Comparison of ENCODE assay signal across 11 cellular contexts in the genomic region with DNA sequence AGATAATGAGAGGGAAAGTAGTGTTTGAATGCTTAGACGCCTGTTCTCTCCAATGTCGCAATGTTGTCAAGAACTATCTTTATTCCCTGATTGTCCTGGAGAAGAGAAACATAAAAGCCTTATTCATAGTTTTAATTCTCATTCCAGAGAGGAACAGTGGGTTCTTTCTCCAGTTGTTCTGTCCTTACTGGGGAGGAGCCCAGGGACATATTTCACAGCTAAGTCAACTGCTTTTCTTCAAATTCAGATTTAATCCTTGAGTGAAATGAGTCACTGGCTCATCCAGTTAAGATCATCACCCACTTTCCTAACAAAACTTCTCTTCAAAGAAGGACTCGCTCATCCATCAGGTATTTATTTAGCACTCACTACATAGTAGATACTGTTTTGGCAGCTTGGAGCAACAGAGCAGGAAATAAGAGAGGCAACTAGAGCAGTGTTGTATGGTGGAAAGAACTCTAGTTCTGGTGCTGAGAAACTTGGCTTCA.
DNase-seq lines count a peak whose midpoint lies in the region; ATAC-seq and TF ChIP-seq lines count a peak whose summit lies in the region.
"Had no signal": no experiment of that assay in that cellular context is flagged by ENCODE, and none has a peak within 500 bp of the region (broad histone marks: within the 10 kb centered on the region; RNA-seq: fewer than 3 reads in every experiment).

No MANE protein-coding gene starts in this region.

- TF ChIP-seq CTCF in A673 (conservative IDR thresholded peaks at IDR 0.05; ENCODE audit: low read depth, low read length): no peak

- no peaks in the 10 kb centered on the region for H3K36me3 ChIP-seq in A673 (ENCODE audit: insufficient read depth, low read length, poor library complexity, severe bottlenecking)
- H3K36me3 ChIP-seq: lower lobe of right lung had no signal

- intact Hi-C loops in Right ventricle myocardium superior (cut with DNase I): no loop called here
- intact Hi-C loops in A673 (cut with micrococcal nuclease; ENCODE audit: unreplicated experiment): no loop called here

- CTCF ChIA-PET in A673 (lab: Charles Lee): no interaction called here

- H3K27me3 ChIP-seq in A673 (replicated peaks; ENCODE audit: insufficient read depth, low read depth, low read length, poor library complexity): peaks cover 9% of the 10 kb centered on the region

- no peaks in the 10 kb centered on the region for H3K9me3 ChIP-seq in A673 (ENCODE audit: low read depth, low read length, poor library complexity, severe bottlenecking)
- H3K9me3 ChIP-seq: lower lobe of right lung had no signal

- H3K27ac ChIP-seq in A673 (ENCODE audit: low read depth, low read length, poor library complexity, severe bottlenecking): no peak overlapping the region
- H3K27ac ChIP-seq: lower lobe of right lung had no signal

- BruUV-seq in A673 (replicated peaks; lab: Mats Ljungman, UMichigan): no TSS peak

- H3K4me1 ChIP-seq in A673 (ENCODE audit: insufficient read depth, low read length, poor library complexity, severe bottlenecking): no peaks in the 10 kb centered on the region
- H3K4me1 ChIP-seq: lower lobe of right lung had no signal

- peak; percentile 78 for ATAC-seq in Right ventricle myocardium superior (ENCODE audit: poor library complexity)

- H3K4me3 ChIP-seq in A673 (ENCODE audit: low read depth, low read length, poor library complexity, severe bottlenecking): no peak overlapping the region
- H3K4me3 ChIP-seq: lower lobe of right lung had no signal

- DNase-seq in EH (ENCODE audit: low read depth): peak; percentile 97
- peak; percentile 98 for DNase-seq in amniotic epithelial cell (ENCODE audit: low read depth)
- no peak for DNase-seq in Right ventricle myocardium superior
- DNase-seq in renal cortical epithelial cell (ENCODE audit: low read depth): peak; percentile 79
- DNase-seq in activated CD8-positive, alpha-beta memory T cell treated with anti-CD3 and anti-CD28 coated beads, Interleukin-2, amount 50 U/mL, for 4 hours: no peak
- no peak for DNase-seq in NCI-H1694 treated with DMSO at 0.1 percent for 48 hours (lab: John Stamatoyannopoulos, UW)
- DNase-seq in A673 (ENCODE audit: low spot score): no peak
- no peak for DNase-seq in SK-N-DZ (ENCODE audit: low spot score)
- DNase-seq: cortex of kidney, lower lobe of right lung, SHP77 treated with DMSO at 0.1 percent for 48 hours had no signal

- POLR2A ChIA-PET in A673 (lab: Charles Lee; ENCODE audit: low non-redundant PET): no interaction called here

Comparison
In these comparisons a context has a peak if more than half of its experiments do, and no peak if none do; other contexts are left out.
1. DNase-seq: peak in EH (single experiment), amniotic epithelial cell (single experiment) and renal cortical epithelial cell (single experiment); none in Right ventricle myocardium superior (single experiment), activated CD8-positive, alpha-beta memory T cell treated with anti-CD3 and anti-CD28 coated beads, Interleukin-2, amount 50 U/mL, for 4 hours (single experiment), NCI-H1694 treated with DMSO at 0.1 percent for 48 hours (single experiment), A673 (single experiment) and SK-N-DZ (single experiment).